ENCODE assay signal across 29 cellular contexts in genomic region chr4:147037089-147037488, GRCh38.
"Had no signal": no experiment of that assay in that cellular context is flagged by ENCODE, and none has a peak within 500 bp of the region (broad histone marks: within the 10 kb centered on the region; RNA-seq: fewer than 3 reads in every experiment).

No MANE protein-coding gene starts in this region.

- DNase-seq: activated B cell treated with CpG ODN at 0.5 μM for 24 hours; activated CD4-positive, alpha-beta T cell treated with anti-CD3 and anti-CD28 coated beads, Interleukin-2, amount 10 ng/mL, durations not matched to agents 24 days and 14 days; activated CD4-positive, alpha-beta T cell treated with anti-CD3 and anti-CD28 coated beads, Interleukin-2, amount 50 U/mL, for 4 hours; activated CD4-positive, CD25-positive, alpha-beta regulatory T cell treated with anti-CD3 and anti-CD28 coated beads, Interleukin-2, amount 50 U/mL, for 72 hours; activated CD8-positive, alpha-beta T cell treated with anti-CD3 and anti-CD28 coated beads for 36 hours; activated effector memory CD4-positive, alpha-beta T cell treated with anti-CD3 and anti-CD28 coated beads, Interleukin-2, amount 50 U/mL, for 16 hours; activated naive CD4-positive, alpha-beta T cell; activated naive CD4-positive, alpha-beta T cell treated with anti-CD3 and anti-CD28 coated beads, Interleukin-2, amount 50 U/mL, for 16 hours; activated naive CD8-positive, alpha-beta T cell treated with anti-CD3 and anti-CD28 coated beads for 36 hours; activated T-cell treated with anti-CD3 and anti-CD28 coated beads, Interleukin-2, amount 50 U/mL, for 1 hour; activated T-cell treated with anti-CD3 and anti-CD28 coated beads, Interleukin-2, amount 50 U/mL, for 72 hours; amniotic stem cell; aorta; Kasumi-1; KG1; MG63; NCI-H1048; NCI-H1105 treated with DMSO at 0.1 percent for 48 hours; NCI-H1436; NCI-H1694; NCI-H1930; NCI-H345; NCI-H524 treated with DMSO at 0.1 percent for 48 hours; SHP77 treated with DMSO at 0.1 percent for 48 hours; SK-N-SH had no signal

- H3K9me3 ChIP-seq: MG63, SJSA1, SK-N-SH had no signal

- H3K27me3 ChIP-seq: cardiac muscle cell, MG63 had no signal

- H3K27ac ChIP-seq: cardiac muscle cell, SJSA1, VCaP had no signal

- H3K4me1 ChIP-seq: SJSA1 had no signal

- H3K4me3 ChIP-seq: cardiac muscle cell, MG63, SJSA1 had no signal

- ATAC-seq: activated CD8-positive, alpha-beta T cell treated with anti-CD3 and anti-CD28 coated beads for 36 hours; activated T-cell treated with anti-CD3 and anti-CD28 coated beads, Interleukin-2, amount 50 U/mL, for 72 hours; activated T-helper 17 cell treated with anti-CD3 and anti-CD28 coated beads, Interleukin-2, amount 50 U/mL, for 72 hours had no signal

- H3K36me3 ChIP-seq: cardiac muscle cell, MG63, SJSA1 had no signal
